In the genomic region with DNA sequence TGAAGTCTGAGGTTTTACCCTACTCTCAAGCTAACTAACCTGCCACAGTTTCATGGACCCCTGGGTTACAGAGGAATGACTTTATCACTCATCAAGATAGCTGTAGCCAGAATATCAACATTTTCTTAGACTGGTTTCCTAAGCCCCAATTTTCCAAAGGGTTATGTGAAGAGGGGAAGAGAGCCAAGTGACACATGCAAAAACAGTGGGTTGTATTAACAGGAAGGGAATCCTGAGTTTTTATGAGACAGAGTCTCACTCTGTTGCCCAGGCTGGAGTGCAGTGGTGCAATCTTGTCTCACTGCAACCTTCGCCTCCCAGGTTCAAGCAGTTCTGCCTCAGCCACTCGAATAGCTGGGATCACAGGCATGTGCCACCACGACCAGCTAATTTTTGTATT, we compare ENCODE assay signal across 8 cellular contexts. TPM values are rescaled to one million over a fixed set of nuclear protein-coding genes. Genes with fewer than 3 reads are reported as not detected.
DNase-seq lines count a peak whose midpoint lies in the region; ATAC-seq, FAIRE-seq and TF ChIP-seq lines count a peak whose summit lies in the region.

No MANE protein-coding gene starts in this region.

- H3K27ac ChIP-seq in skeletal muscle tissue (ENCODE audit: low read depth, low read length) = peak overlapping the region; percentile 0

- H3K27ac Mint-ChIP-seq in activated T-helper 2 cell treated with anti-CD3 and anti-CD28 coated beads, Interferon-gamma antibody, Interleukin-2, Interleukin-4, amounts not matched to agents 10 μg/mL and 5 μg/mL and 100 μg/mL, durations not matched to agents 14 hours and 24 hours and 36 hours = peak overlapping the region; percentile 91

- no peak overlapping the region for H3K4me3 ChIP-seq in skeletal muscle tissue (ENCODE audit: low read length in 3 of 3)

- H3K9ac ChIP-seq in skeletal muscle tissue (ENCODE audit: low read depth in 1 of 3, low read length in 3 of 3) = no peak overlapping the region

- H3K27me3 ChIP-seq in skeletal muscle tissue (ENCODE audit: control insufficient read depth in 3 of 3, insufficient read depth in 3 of 3, low read length in 3 of 3) = no peaks in the 10 kb centered on the region

- intact Hi-C loops in activated T-helper 2 cell treated with anti-CD3 and anti-CD28 coated beads, Interferon-gamma antibody, Interleukin-2, Interleukin-4, amounts not matched to agents 10 μg/mL and 5 μg/mL and 100 μg/mL, durations not matched to agents 14 hours and 24 hours and 36 hours (cut with micrococcal nuclease) = no loop called here

- peaks cover 45% of the 10 kb centered on the region for H3K4me1 Mint-ChIP-seq in activated T-helper 2 cell treated with anti-CD3 and anti-CD28 coated beads, Interferon-gamma antibody, Interleukin-2, Interleukin-4, amounts not matched to agents 10 μg/mL and 5 μg/mL and 100 μg/mL, durations not matched to agents 14 hours and 24 hours and 36 hours (ENCODE audit: low read depth)

- H3K27me3 Mint-ChIP-seq in activated T-helper 2 cell treated with anti-CD3 and anti-CD28 coated beads, Interferon-gamma antibody, Interleukin-2, Interleukin-4, amounts not matched to agents 10 μg/mL and 5 μg/mL and 100 μg/mL, durations not matched to agents 14 hours and 24 hours and 36 hours (ENCODE audit: low read depth) = no peaks in the 10 kb centered on the region

- ATAC-seq in GM18907 (IDR thresholded peaks at IDR 0.05; ENCODE audit: unreplicated experiment) (peak; percentile 10), HG02798 (IDR thresholded peaks at IDR 0.05; ENCODE audit: poor library complexity, unreplicated experiment) (peak; percentile 11)

- TF ChIP-seq POLR2A in GM12891 (IDR thresholded peaks at IDR 0.05; ENCODE audit: low read depth, low read length) = no peak

- no peak for DNase-seq in activated T-helper 2 cell treated with anti-CD3 and anti-CD28 coated beads, Interferon-gamma antibody, Interleukin-2, Interleukin-4, amounts not matched to agents 10 μg/mL and 5 μg/mL and 100 μg/mL, durations not matched to agents 14 hours and 24 hours and 36 hours (ENCODE audit: low spot score)
- no peak for DNase-seq in ecto neural progenitor cell (ENCODE audit: low spot score)
- DNase-seq in NOMO-1 treated with dmso at 0.1 percent for 144 hours (lab: John Stamatoyannopoulos, UW; ENCODE audit: unreplicated experiment) = no peak
- no peak for DNase-seq in activated CD4-positive, CD25-positive, alpha-beta regulatory T cell treated with anti-CD3 and anti-CD28 coated beads, Interleukin-2, amount 50 U/mL, for 72 hours
- DNase-seq in GM12891 (ENCODE audit: insufficient read length, low spot score) = no peak

- H3K4me1 ChIP-seq in skeletal muscle tissue (ENCODE audit: control insufficient read depth in 3 of 3, insufficient read depth in 3 of 3, low read length in 3 of 3) = peaks cover 17 to 36% (median 24%) of the 10 kb centered on the region in 3 donors

- no peaks in the 10 kb centered on the region for H3K36me3 ChIP-seq in skeletal muscle tissue (ENCODE audit: control insufficient read depth in 3 of 3, insufficient read depth in 3 of 3, low read length in 3 of 3)

- H3K9me3 ChIP-seq in skeletal muscle tissue (ENCODE audit: control insufficient read depth in 3 of 3, low read length in 3 of 3) = no peaks in the 10 kb centered on the region

- FAIRE-seq in GM12891 (lab: Jason Lieb, UNC) = no peak

- peaks cover 4% of the 10 kb centered on the region for H3K36me3 Mint-ChIP-seq in activated T-helper 2 cell treated with anti-CD3 and anti-CD28 coated beads, Interferon-gamma antibody, Interleukin-2, Interleukin-4, amounts not matched to agents 10 μg/mL and 5 μg/mL and 100 μg/mL, durations not matched to agents 14 hours and 24 hours and 36 hours (ENCODE audit: low read depth)

- no peaks in the 10 kb centered on the region for H3K9me3 Mint-ChIP-seq in activated T-helper 2 cell treated with anti-CD3 and anti-CD28 coated beads, Interferon-gamma antibody, Interleukin-2, Interleukin-4, amounts not matched to agents 10 μg/mL and 5 μg/mL and 100 μg/mL, durations not matched to agents 14 hours and 24 hours and 36 hours

- no peak overlapping the region for H3K4me3 Mint-ChIP-seq in activated T-helper 2 cell treated with anti-CD3 and anti-CD28 coated beads, Interferon-gamma antibody, Interleukin-2, Interleukin-4, amounts not matched to agents 10 μg/mL and 5 μg/mL and 100 μg/mL, durations not matched to agents 14 hours and 24 hours and 36 hours (ENCODE audit: low read depth)

TF ChIP-seq in GM12891, 5 proteins besides CTCF, POLR2A, EP300 and RAD21:
- TF ChIP-seq TAF1 (IDR thresholded peaks at IDR 0.05; ENCODE audit: low read depth, low read length) (no peak), PAX5 (IDR thresholded peaks at IDR 0.05; ENCODE audit: insufficient read depth, low read length, severe bottlenecking) (no peak), SPI1 (IDR thresholded peaks at IDR 0.05; ENCODE audit: low read depth, low read length) (no peak), POLR2AphosphoS5 (IDR thresholded peaks at IDR 0.05; ENCODE audit: low read depth, low read length) (no peak), POU2F2 (IDR thresholded peaks at IDR 0.05; ENCODE audit: low read depth, low read length) (no peak)

RNA-seq across cellular contexts. Expression of a gene that starts 5.4 kb away (rescaled TPM):
- 60.4 and 63.0 TPM in 2 replicates for total RNA-seq in activated T-helper 2 cell treated with anti-CD3 and anti-CD28 coated beads, Interferon-gamma antibody, Interleukin-2, Interleukin-4, amounts not matched to agents 10 μg/mL and 5 μg/mL and 100 μg/mL, durations not matched to agents 14 hours and 24 hours and 36 hours
- total RNA-seq in skeletal muscle tissue = 21.9 TPM
- polyA plus RNA-seq in GM12891 (2012; ENCODE audit: low read depth, missing spikeins) = 17.2 TPM

RNA-seq across cellular contexts. Expression of a gene that starts 48.0 kb away (rescaled TPM):
- total RNA-seq in activated T-helper 2 cell treated with anti-CD3 and anti-CD28 coated beads, Interferon-gamma antibody, Interleukin-2, Interleukin-4, amounts not matched to agents 10 μg/mL and 5 μg/mL and 100 μg/mL, durations not matched to agents 14 hours and 24 hours and 36 hours = not detected in 2 replicates
- not detected for total RNA-seq in skeletal muscle tissue
- not detected for polyA plus RNA-seq in GM12891 (2012; ENCODE audit: low read depth, missing spikeins)
